ENCODE assay signal across 8 cellular contexts in genomic region chr18:35026407-35027061, GRCh38.
DNase-seq lines count a peak whose midpoint lies in the region; ATAC-seq and TF ChIP-seq lines count a peak whose summit lies in the region.

No MANE protein-coding gene starts in this region.

- no peak overlapping the region for H3K4me3 ChIP-seq in cardiac fibroblast (replicated peaks in 1 of 2; ENCODE audit: low read depth in 2 of 2, low read length in 2 of 2)

- peak; percentile 36 for DNase-seq in activated T-cell treated with anti-CD3 and anti-CD28 coated beads, Interleukin-2, amount 50 U/mL, for 1 hour
- no peak for DNase-seq in activated T-cell treated with anti-CD3 and anti-CD28 coated beads, Interleukin-2, amount 50 U/mL, for 48 hours
- peak in 1 of 2 donors; percentile 14 for DNase-seq in cardiac fibroblast (ENCODE audit: low read depth in 2 of 2)
- DNase-seq in stimulated activated naive CD8-positive, alpha-beta T cell treated with anti-CD3 and anti-CD28 coated beads, Interleukin-15, Interleukin-2, amounts not matched to agents 100 U/mL and 50 U/mL, for 24 hours: no peak
- no peak for DNase-seq in SKM-1 (lab: John Stamatoyannopoulos, UW; ENCODE audit: unreplicated experiment)
- no peak for DNase-seq in globus pallidus (ENCODE audit: low spot score)

- peak; percentile 9 for TF ChIP-seq CTCF in cardiac fibroblast (IDR thresholded peaks at IDR 0.05; ENCODE audit: low read depth, low read length)

- ATAC-seq in HG03175 (IDR thresholded peaks at IDR 0.05; ENCODE audit: unreplicated experiment) (peak; percentile 43), GM18498 (IDR thresholded peaks at IDR 0.05; ENCODE audit: unreplicated experiment) (no peak)
- ATAC-seq in stimulated activated naive CD8-positive, alpha-beta T cell treated with anti-CD3 and anti-CD28 coated beads, Interleukin-15, Interleukin-2, amounts not matched to agents 100 U/mL and 50 U/mL, for 24 hours: peak; percentile 26
